In genomic region chr10:43591303-43591904, GRCh38 we compare ENCODE assay signal across 2 cellular contexts.
TF ChIP-seq lines count a peak whose summit lies in the region.

No MANE protein-coding gene starts in this region.

TF ChIP-seq in HepG2, 621 proteins besides CTCF, POLR2A, EP300 and RAD21:
- TF ChIP-seq ZNF629 (CRISPR knock-in tag; conservative IDR thresholded peaks at IDR 0.05) (no peak), ZNF761 (CRISPR knock-in tag; conservative IDR thresholded peaks at IDR 0.05) (peak; percentile 97)
TF ChIP-seq in HepG2: peak in this region for 1.

TF ChIP-seq in K562, 482 proteins besides CTCF, POLR2A, EP300 and RAD21:
- no peak for TF ChIP-seq ZNF133 (CRISPR knock-in tag; IDR thresholded peaks at IDR 0.05)
- TF ChIP-seq TAF7 (tag; IDR thresholded peaks at IDR 0.05), result no peak
- TF ChIP-seq ZFX (CRISPR knock-in tag; IDR thresholded peaks at IDR 0.05), result no peak
- TF ChIP-seq ZNF780A (CRISPR knock-in tag; IDR thresholded peaks at IDR 0.05), result no peak
- peak in 1 of 2 experiments; percentile 45; a peak in 1 of 4 replicates for TF ChIP-seq TRIM24 (IDR thresholded peaks at IDR 0.05)
- TF ChIP-seq, protein P1, sequence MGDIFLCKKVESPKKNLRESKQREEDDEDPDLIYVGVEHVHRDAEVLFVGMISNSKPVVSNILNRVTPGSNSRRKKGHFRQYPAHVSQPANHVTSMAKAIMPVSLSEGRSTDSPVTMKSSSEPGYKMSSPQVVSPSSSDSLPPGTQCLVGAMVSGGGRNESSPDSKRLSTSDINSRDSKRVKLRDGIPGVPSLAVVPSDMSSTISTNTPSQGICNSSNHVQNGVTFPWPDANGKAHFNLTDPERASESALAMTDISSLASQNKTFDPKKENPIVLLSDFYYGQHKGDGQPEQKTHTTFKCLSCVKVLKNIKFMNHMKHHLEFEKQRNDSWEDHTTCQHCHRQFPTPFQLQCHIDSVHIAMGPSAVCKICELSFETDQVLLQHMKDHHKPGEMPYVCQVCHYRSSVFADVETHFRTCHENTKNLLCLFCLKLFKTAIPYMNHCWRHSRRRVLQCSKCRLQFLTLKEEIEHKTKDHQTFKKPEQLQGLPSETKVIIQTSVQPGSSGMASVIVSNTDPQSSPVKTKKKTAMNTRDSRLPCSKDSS (IDR thresholded peaks at IDR 0.05; ENCODE audit: low read depth, partially characterized antibody), result peak; percentile 53
- TF ChIP-seq ZNF184 (CRISPR knock-in tag; IDR thresholded peaks at IDR 0.05), result peak; percentile 85
- TF ChIP-seq CBX3 (IDR thresholded peaks at IDR 0.05; ENCODE audit: borderline replicate concordance in 1 of 2, low read length in 2 of 2), result peak in 1 of 2 experiments; percentile 87; a peak in 2 of 3 replicates
- TF ChIP-seq, protein P2, sequence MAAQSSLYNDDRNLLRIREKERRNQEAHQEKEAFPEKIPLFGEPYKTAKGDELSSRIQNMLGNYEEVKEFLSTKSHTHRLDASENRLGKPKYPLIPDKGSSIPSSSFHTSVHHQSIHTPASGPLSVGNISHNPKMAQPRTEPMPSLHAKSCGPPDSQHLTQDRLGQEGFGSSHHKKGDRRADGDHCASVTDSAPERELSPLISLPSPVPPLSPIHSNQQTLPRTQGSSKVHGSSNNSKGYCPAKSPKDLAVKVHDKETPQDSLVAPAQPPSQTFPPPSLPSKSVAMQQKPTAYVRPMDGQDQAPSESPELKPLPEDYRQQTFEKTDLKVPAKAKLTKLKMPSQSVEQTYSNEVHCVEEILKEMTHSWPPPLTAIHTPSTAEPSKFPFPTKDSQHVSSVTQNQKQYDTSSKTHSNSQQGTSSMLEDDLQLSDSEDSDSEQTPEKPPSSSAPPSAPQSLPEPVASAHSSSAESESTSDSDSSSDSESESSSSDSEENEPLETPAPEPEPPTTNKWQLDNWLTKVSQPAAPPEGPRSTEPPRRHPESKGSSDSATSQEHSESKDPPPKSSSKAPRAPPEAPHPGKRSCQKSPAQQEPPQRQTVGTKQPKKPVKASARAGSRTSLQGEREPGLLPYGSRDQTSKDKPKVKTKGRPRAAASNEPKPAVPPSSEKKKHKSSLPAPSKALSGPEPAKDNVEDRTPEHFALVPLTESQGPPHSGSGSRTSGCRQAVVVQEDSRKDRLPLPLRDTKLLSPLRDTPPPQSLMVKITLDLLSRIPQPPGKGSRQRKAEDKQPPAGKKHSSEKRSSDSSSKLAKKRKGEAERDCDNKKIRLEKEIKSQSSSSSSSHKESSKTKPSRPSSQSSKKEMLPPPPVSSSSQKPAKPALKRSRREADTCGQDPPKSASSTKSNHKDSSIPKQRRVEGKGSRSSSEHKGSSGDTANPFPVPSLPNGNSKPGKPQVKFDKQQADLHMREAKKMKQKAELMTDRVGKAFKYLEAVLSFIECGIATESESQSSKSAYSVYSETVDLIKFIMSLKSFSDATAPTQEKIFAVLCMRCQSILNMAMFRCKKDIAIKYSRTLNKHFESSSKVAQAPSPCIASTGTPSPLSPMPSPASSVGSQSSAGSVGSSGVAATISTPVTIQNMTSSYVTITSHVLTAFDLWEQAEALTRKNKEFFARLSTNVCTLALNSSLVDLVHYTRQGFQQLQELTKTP (IDR thresholded peaks at IDR 0.05; ENCODE audit: low read depth in 1 of 2, partially characterized antibody in 2 of 2), result peak in 1 of 2 experiments; percentile 92
- peak; percentile 68; the same call in 1 of the 2 replicates for TF ChIP-seq CBX5 (IDR thresholded peaks at IDR 0.05; ENCODE audit: borderline replicate concordance, low read depth)
- TF ChIP-seq SRSF3 (IDR thresholded peaks at IDR 0.05; ENCODE audit: insufficient read depth, low read length), result no peak
- peak; percentile 91 for TF ChIP-seq TRIM28 (IDR thresholded peaks at IDR 0.05)
- TF ChIP-seq ZNF764 (CRISPR knock-in tag; IDR thresholded peaks at IDR 0.05; ENCODE audit: low read depth), result no peak
- no peak for TF ChIP-seq ZBTB49 (CRISPR knock-in tag; IDR thresholded peaks at IDR 0.05; ENCODE audit: borderline replicate concordance)
- no peak for TF ChIP-seq CCAR2 (IDR thresholded peaks at IDR 0.05; ENCODE audit: low read depth, low read length)
